In genomic region chr11:10293423-10294288, GRCh38 we compare ENCODE assay signal across 8 cellular contexts. TPM values are rescaled to one million over a fixed set of nuclear protein-coding genes. Genes with fewer than 3 reads are reported as not detected.
DNase-seq lines count a peak whose midpoint lies in the region; ATAC-seq and TF ChIP-seq lines count a peak whose summit lies in the region.

Gene SBF2, minus strand, starts transcription at chr11:10294219. Its CDS starts 150 bp downstream, at chr11:10294069.

- no peaks in the 10 kb centered on the region for H3K36me3 ChIP-seq in ectodermal cell (ENCODE audit: control insufficient read depth, insufficient read depth, low read length)

- H3K9me3 Mint-ChIP-seq in activated CD8-positive, alpha-beta T cell treated with anti-CD3 and anti-CD28 coated beads, Interleukin-2, amount 10 ng/mL, durations not matched to agents 7 days and 5 days (ENCODE audit: insufficient read depth) = no peaks in the 10 kb centered on the region

- no peaks in the 10 kb centered on the region for H3K36me3 Mint-ChIP-seq in activated CD8-positive, alpha-beta T cell treated with anti-CD3 and anti-CD28 coated beads, Interleukin-2, amount 10 ng/mL, durations not matched to agents 7 days and 5 days (ENCODE audit: low read depth)

- POLR2A ChIA-PET in activated CD8-positive, alpha-beta T cell treated with anti-CD3 and anti-CD28 coated beads, Interleukin-2, amount 10 ng/mL, durations not matched to agents 7 days and 5 days (lab: Charles Lee) = interaction anchor here (0.7 kb wide), 1 partner anchor 17 kb away, joined by 3 read pairs; no protein-coding TSS in a partner anchor

- peaks cover 50% of the 10 kb centered on the region for H3K27me3 Mint-ChIP-seq in activated CD8-positive, alpha-beta T cell treated with anti-CD3 and anti-CD28 coated beads, Interleukin-2, amount 10 ng/mL, durations not matched to agents 7 days and 5 days (ENCODE audit: low read depth)

- peaks cover 19% of the 10 kb centered on the region for H3K27me3 ChIP-seq in ectodermal cell (ENCODE audit: control insufficient read depth, insufficient read depth, low read length, poor library complexity, severe bottlenecking)

- CTCF ChIA-PET in activated CD8-positive, alpha-beta T cell treated with anti-CD3 and anti-CD28 coated beads, Interleukin-2, amount 10 ng/mL, durations not matched to agents 7 days and 5 days (lab: Charles Lee) = interaction anchor here (0.7 to 3.2 kb wide), 5 partner anchors 9 to 86 kb away, joined by 3 to 22 read pairs (median 4); no protein-coding TSS in a partner anchor

- H3K27ac Mint-ChIP-seq in activated CD8-positive, alpha-beta T cell treated with anti-CD3 and anti-CD28 coated beads, Interleukin-2, amount 10 ng/mL, durations not matched to agents 7 days and 5 days = no peak within 1 kb of the TSS

- ATAC-seq in HG02763 (IDR thresholded peaks at IDR 0.05; ENCODE audit: unreplicated experiment) = peak; percentile 36
- peak; percentile 74 for ATAC-seq in activated CD8-positive, alpha-beta T cell treated with anti-CD3 and anti-CD28 coated beads, Interleukin-2, amount 10 ng/mL, durations not matched to agents 7 days and 5 days

- H3K27ac ChIP-seq in ectodermal cell (ENCODE audit: insufficient read depth, low read depth, low read length, poor library complexity, severe bottlenecking) = peak within 1 kb of the TSS; percentile 71

- no peak for TF ChIP-seq CTCF in lower leg skin (IDR thresholded peaks at IDR 0.05)

- TF ChIP-seq POLR2A in lower leg skin (IDR thresholded peaks at IDR 0.05) = peak in 1 of 2 donors; percentile 28

- peaks cover 8% of the 10 kb centered on the region for H3K4me1 ChIP-seq in ectodermal cell (ENCODE audit: control insufficient read depth, insufficient read depth, low read length)

- intact Hi-C loops in lower leg skin (cut with DNase I; ENCODE audit: low total_unique reads) = no loop called here

- H3K4me3 ChIP-seq in GM08714 (ENCODE audit: low read length) (peak within 1 kb of the TSS; percentile 51; the same call in 1 of the 2 replicates), ectodermal cell (ENCODE audit: insufficient read depth, low read depth, low read length) (peak within 1 kb of the TSS; percentile 84), lower leg skin (ENCODE audit: low read depth, poor library complexity, severe bottlenecking) (peak within 1 kb of the TSS; percentile 91)

- H3K9me3 ChIP-seq in ectodermal cell (ENCODE audit: control insufficient read depth, low read length) = no peaks in the 10 kb centered on the region

- H3K4me1 Mint-ChIP-seq in activated CD8-positive, alpha-beta T cell treated with anti-CD3 and anti-CD28 coated beads, Interleukin-2, amount 10 ng/mL, durations not matched to agents 7 days and 5 days (ENCODE audit: low read depth) = peaks cover 25% of the 10 kb centered on the region

- WGBS in ectodermal cell, 2 experiments = 0 to 1% methylated on average over 81 of the region's 81 CpGs
- WGBS in lower leg skin, 2 donors = 1% methylated on average over 28 to 62 of the region's 81 CpGs

- DNase-seq in NCI-H460 (ENCODE audit: extremely low read depth, low read depth) (peak; percentile 63), lower leg skin (ENCODE audit: low spot score in 2 of 2) (peak; percentile 85 to 96), GM19238 (ENCODE audit: insufficient read length, low spot score) (no peak)
- peak; percentile 80 for DNase-seq in activated CD8-positive, alpha-beta T cell treated with anti-CD3 and anti-CD28 coated beads, Interleukin-2, amount 10 ng/mL, durations not matched to agents 7 days and 5 days
- peak; percentile 85 for DNase-seq in stimulated activated CD4-positive, alpha-beta T cell treated with anti-CD3 and anti-CD28 coated beads, Interleukin-4, amount 100 ng/mL, for 1 hour

- H3K4me3 Mint-ChIP-seq in activated CD8-positive, alpha-beta T cell treated with anti-CD3 and anti-CD28 coated beads, Interleukin-2, amount 10 ng/mL, durations not matched to agents 7 days and 5 days = peak within 1 kb of the TSS; percentile 68

RNA-seq across cellular contexts. Expression of gene SBF2, which starts in this region (rescaled TPM):
- 25.7 and 27.2 TPM in 2 replicates for total RNA-seq in NCI-H460 (2014; rRNA removed; shearing (Covaris generic))
- 13.7 and 17.0 TPM in 2 replicates for polyA plus RNA-seq in NCI-H460 (2014; cell fraction: nucleus; rRNA removed)
- 1 to 10 TPM; 5.1 to 5.9 TPM for total RNA-seq in activated CD8-positive, alpha-beta T cell treated with anti-CD3 and anti-CD28 coated beads, Interleukin-2, amount 10 ng/mL, durations not matched to agents 7 days and 5 days
- 17.0 TPM for polyA plus RNA-seq in ectodermal cell (2013, experiment 1 of 4)
- polyA plus RNA-seq in ectodermal cell (2013, experiment 2 of 4) = 18.1 TPM
- polyA plus RNA-seq in ectodermal cell (2013, experiment 3 of 4) = 16.7 TPM
- polyA plus RNA-seq in ectodermal cell (2013, experiment 4 of 4) = 15.8 TPM
- 10 to 100 TPM; 29.7 to 60.4 (median 36.0) TPM for total RNA-seq in lower leg skin
